8 cellular contexts compared by ENCODE assay signal in the genomic region with DNA sequence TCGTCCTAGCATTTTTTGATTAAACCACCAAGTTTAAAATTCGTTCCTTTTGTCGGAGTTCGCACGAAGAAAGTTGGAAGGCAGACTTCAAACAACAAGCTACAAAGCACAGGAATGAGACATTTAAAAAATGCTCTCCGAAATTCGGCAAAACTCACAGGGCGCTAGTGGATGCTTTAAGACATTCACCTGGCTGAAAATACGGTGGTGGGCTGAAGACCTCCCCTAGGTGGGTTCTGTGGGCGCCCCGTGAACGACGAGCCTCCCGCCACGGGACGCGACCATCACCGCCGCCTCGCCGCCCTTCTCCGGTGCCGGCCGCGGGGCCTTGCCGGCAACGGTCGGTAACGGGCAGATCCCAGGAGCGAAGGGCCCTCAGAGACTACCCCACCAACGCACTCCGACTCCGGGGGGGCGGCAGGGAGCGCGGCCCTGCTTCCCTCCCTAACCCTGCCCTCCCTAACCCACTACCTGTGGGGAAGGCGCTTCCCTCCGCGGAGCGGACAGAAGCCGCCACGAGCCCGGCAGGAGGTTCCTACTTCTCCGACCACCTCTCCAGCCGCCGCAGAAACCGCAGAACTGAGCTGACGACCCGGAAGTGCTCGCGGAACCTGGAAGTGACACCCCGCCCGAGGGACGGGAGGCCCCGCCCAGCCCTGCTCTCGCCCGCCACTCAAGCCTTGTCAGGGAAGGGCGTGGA. TPM values are rescaled to one million over a fixed set of nuclear protein-coding genes. Genes with fewer than 3 reads are reported as not detected.
DNase-seq lines count a peak whose midpoint lies in the region; ATAC-seq and TF ChIP-seq lines count a peak whose summit lies in the region.

A gene with protein sequence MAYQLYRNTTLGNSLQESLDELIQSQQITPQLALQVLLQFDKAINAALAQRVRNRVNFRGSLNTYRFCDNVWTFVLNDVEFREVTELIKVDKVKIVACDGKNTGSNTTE (minus strand): TSS at position 581 of the 700 bp plus-strand sequence. CDS start 5,238 bp downstream, outside the sequence.

- H2AFZ ChIP-seq in PC-9 = peak within 1 kb of the TSS; percentile 78

- peak within 1 kb of the TSS; percentile 82 for H3K4me2 ChIP-seq in PC-9

- CTCF ChIA-PET in PC-9 (lab: Charles Lee) = no interaction called here

- TSS peak; percentile 80 for BruUV-seq in PC-9 (replicated peaks; lab: Mats Ljungman, UMichigan)

- H3K4me3 ChIP-seq in PC-9 = peak within 1 kb of the TSS; percentile 96
- H3K4me3 ChIP-seq in epithelial cell of proximal tubule (ENCODE audit: low read depth, low read length) = peak within 1 kb of the TSS; percentile 84
- H3K4me3 ChIP-seq in mucosa of descending colon = peak within 1 kb of the TSS; percentile 86

- no peaks in the 10 kb centered on the region for H3K27me3 ChIP-seq in PC-9 (ENCODE audit: insufficient read depth, low read depth)

- TF ChIP-seq CTCF in PC-9 (conservative IDR thresholded peaks at IDR 0.05) = no peak
- no peak for TF ChIP-seq CTCF in epithelial cell of proximal tubule (conservative IDR thresholded peaks at IDR 0.05; ENCODE audit: low read depth, low read length)
- TF ChIP-seq CTCF in mucosa of descending colon (IDR thresholded peaks at IDR 0.05) = no peak

- ATAC-seq in GM21723 (IDR thresholded peaks at IDR 0.05; ENCODE audit: unreplicated experiment) (peak; percentile 96), mucosa of descending colon (peak; percentile 100)

- peaks cover 44% of the 10 kb centered on the region for H3K79me2 ChIP-seq in PC-9 (ENCODE audit: low read depth)

- intact Hi-C loops in PC-9 (cut with micrococcal nuclease; ENCODE audit: unreplicated experiment) = no loop called here
- intact Hi-C loops in mucosa of descending colon (cut with DNase I, micrococcal nuclease) = no loop called here

- H3F3A ChIP-seq in PC-9 (ENCODE audit: insufficient read depth, low read depth) = peaks cover 15% of the 10 kb centered on the region; the same call in 1 of the 2 replicates

- no peaks in the 10 kb centered on the region for H3K9me3 ChIP-seq in PC-9 (ENCODE audit: insufficient read depth, low read depth)
- H3K9me3 ChIP-seq in mucosa of descending colon = no peaks in the 10 kb centered on the region

- H3K27ac ChIP-seq in PC-9 = peak within 1 kb of the TSS; percentile 37

- H3K4me1 ChIP-seq in PC-9 (replicated peaks; ENCODE audit: insufficient read depth) (peaks cover 14% of the 10 kb centered on the region), mucosa of descending colon (ENCODE audit: low read depth) (peaks cover 16% of the 10 kb centered on the region)

- peak; percentile 34 for DNase-seq in DMS153 treated with DMSO at 0.1 percent for 48 hours (lab: John Stamatoyannopoulos, UW; ENCODE audit: unreplicated experiment)
- peak; percentile 98 for DNase-seq in KBM-7
- DNase-seq in PC-9 = peak; percentile 84 to 93
- peak; percentile 91 for DNase-seq in activated T-cell treated with anti-CD3 and anti-CD28 coated beads, Interleukin-2, amount 50 U/mL, for 1 hour
- peak; percentile 52 for DNase-seq in epithelial cell of proximal tubule (ENCODE audit: low read depth)
- DNase-seq in mucosa of descending colon = peak; percentile 96 to 98 (median 97)
- peak; percentile 83 to 87 for DNase-seq in stimulated activated CD8-positive, alpha-beta memory T cell treated with anti-CD3 and anti-CD28 coated beads, Interleukin-4, amount 100 ng/mL, for 1 hour (ENCODE audit: low read depth in 2 of 2, low spot score in 1 of 2)

- no peaks in the 10 kb centered on the region for H4K20me1 ChIP-seq in PC-9 (ENCODE audit: insufficient read depth)

- no peaks in the 10 kb centered on the region for H3K9me2 ChIP-seq in PC-9 (ENCODE audit: insufficient read depth)

- H3K36me3 ChIP-seq in PC-9 (ENCODE audit: low read depth) = peaks cover 6% of the 10 kb centered on the region
- H3K36me3 ChIP-seq in mucosa of descending colon (ENCODE audit: low read depth) = no peaks in the 10 kb centered on the region

- in situ Hi-C loops in KBM-7 (cut with MboI; ENCODE audit: low pct_unique_long_range_greater_than_20kb, low sequenced_read_pairs) = no loop called here

- POLR2A ChIA-PET in PC-9 (lab: Charles Lee; ENCODE audit: unreplicated experiment) = interaction anchor here (0.6 to 0.7 kb wide), 3 partner anchors 8 to 1261 kb away, joined by 3 to 8 read pairs (median 6); no protein-coding TSS in a partner anchor

RNA-seq across cellular contexts. Expression of the gene that starts here (rescaled TPM):
- total RNA-seq in PC-9 (2021) (80.8 and 111 TPM in 2 replicates), epithelial cell of proximal tubule (67.9 and 80.9 TPM in 2 replicates), mucosa of descending colon (100 to 1,000 TPM in 1 of 3 donors, 10 to 100 TPM in 2; 87.8 to 145 (median 99.6) TPM)

Comparison
In these comparisons a context has a peak if more than half of its experiments do, and no peak if none do; other contexts are left out.
1. Peak in every context shown above with its lines: DNase-seq, ATAC-seq, H3K4me3 ChIP-seq and H3K27ac ChIP-seq.
2. DNase-seq: peak in every context shown above with its lines; median percentile 98 in KBM-7; 97 in mucosa of descending colon; 91 in activated T-cell treated with anti-CD3 and anti-CD28 coated beads, Interleukin-2, amount 50 U/mL, for 1 hour; 88 in PC-9; 85 in stimulated activated CD8-positive, alpha-beta memory T cell treated with anti-CD3 and anti-CD28 coated beads, Interleukin-4, amount 100 ng/mL, for 1 hour; 52 in epithelial cell of proximal tubule; 34 in DMS153 treated with DMSO at 0.1 percent for 48 hours.